1 cellular context compared by ENCODE assay signal in the genomic region with DNA sequence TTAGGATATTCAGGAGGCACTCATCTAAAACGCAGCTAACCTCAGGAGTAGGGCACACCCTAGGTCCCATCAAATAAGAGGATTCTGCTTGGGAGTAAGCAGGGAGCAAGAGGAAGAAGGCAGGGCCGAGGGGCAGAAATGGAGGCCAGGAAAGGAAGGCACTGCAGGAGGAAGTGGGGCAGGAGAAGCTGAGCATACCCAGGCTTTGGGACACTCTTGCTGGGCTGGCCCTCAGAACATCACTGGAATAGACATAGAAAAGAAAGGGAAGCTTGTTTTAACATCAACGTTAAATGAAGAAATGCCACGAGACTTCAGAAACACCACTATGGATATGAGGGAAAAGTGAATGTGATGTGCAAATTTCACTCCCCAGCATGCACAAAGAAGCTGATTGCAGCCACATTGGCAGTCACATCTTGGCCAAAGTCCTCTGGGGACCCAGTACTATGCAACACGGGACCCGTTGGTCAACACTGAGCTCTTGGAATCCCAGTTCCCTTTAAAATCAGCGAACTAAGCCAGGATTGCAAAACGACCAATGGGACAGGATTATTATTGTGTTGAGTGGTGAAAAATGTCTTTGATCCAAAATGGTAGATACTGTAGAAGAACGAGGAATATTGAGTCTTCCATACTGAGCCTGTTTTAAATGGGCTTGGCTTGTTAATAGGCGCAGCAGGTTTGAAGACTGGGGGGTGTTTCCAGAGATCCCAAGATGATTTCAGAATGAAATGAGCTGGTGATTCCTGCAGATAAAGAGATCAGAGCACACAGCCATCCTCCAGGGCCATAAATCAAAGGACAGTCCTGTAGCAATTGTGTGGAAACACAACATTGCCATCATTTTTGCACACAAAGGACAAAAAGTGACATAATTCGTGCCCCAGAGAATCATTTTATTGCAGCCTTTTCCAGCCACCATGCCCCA.
A peak's percentile ranks its signal among the peaks of the same experiment; 100 is the strongest.
TF ChIP-seq lines count a peak whose summit lies in the region.

No MANE protein-coding gene starts in this region.

TF ChIP-seq in HepG2, 621 proteins besides CTCF, POLR2A, EP300 and RAD21 (continued from another document and continues in another):
- TF ChIP-seq, protein P1, sequence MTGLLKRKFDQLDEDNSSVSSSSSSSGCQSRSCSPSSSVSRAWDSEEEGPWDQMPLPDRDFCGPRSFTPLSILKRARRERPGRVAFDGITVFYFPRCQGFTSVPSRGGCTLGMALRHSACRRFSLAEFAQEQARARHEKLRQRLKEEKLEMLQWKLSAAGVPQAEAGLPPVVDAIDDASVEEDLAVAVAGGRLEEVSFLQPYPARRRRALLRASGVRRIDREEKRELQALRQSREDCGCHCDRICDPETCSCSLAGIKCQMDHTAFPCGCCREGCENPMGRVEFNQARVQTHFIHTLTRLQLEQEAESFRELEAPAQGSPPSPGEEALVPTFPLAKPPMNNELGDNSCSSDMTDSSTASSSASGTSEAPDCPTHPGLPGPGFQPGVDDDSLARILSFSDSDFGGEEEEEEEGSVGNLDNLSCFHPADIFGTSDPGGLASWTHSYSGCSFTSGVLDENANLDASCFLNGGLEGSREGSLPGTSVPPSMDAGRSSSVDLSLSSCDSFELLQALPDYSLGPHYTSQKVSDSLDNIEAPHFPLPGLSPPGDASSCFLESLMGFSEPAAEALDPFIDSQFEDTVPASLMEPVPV (CRISPR knock-in tag; IDR thresholded peaks at IDR 0.05) = no peak
- no peak for TF ChIP-seq CEBPZ (IDR thresholded peaks at IDR 0.05; ENCODE audit: low read length)
- TF ChIP-seq EED (CRISPR knock-in tag; IDR thresholded peaks at IDR 0.05) = no peak
- TF ChIP-seq ZBTB21 (CRISPR knock-in tag; IDR thresholded peaks at IDR 0.05) = peak; percentile 67; the same call in 1 of the 2 replicates
- TF ChIP-seq NFE2L2 (IDR thresholded peaks at IDR 0.05; ENCODE audit: low read length) = no peak
- TF ChIP-seq NAIF1 (CRISPR knock-in tag; IDR thresholded peaks at IDR 0.05; ENCODE audit: borderline replicate concordance) = no peak
- no peak for TF ChIP-seq REL (CRISPR knock-in tag; conservative IDR thresholded peaks at IDR 0.05)
- no peak for TF ChIP-seq ZMAT5 (CRISPR knock-in tag; IDR thresholded peaks at IDR 0.05; ENCODE audit: borderline replicate concordance, low read depth)
- no peak for TF ChIP-seq NPAS2 (CRISPR knock-in tag; IDR thresholded peaks at IDR 0.05; ENCODE audit: borderline replicate concordance)
- TF ChIP-seq ZNF839 (CRISPR knock-in tag; IDR thresholded peaks at IDR 0.05; ENCODE audit: borderline replicate concordance) = no peak
- no peak for TF ChIP-seq ZNF441 (CRISPR knock-in tag; IDR thresholded peaks at IDR 0.05; ENCODE audit: borderline replicate concordance)
- no peak for TF ChIP-seq ZNF737 (CRISPR knock-in tag; IDR thresholded peaks at IDR 0.05; ENCODE audit: borderline replicate concordance)
- TF ChIP-seq MTF1 (CRISPR knock-in tag; IDR thresholded peaks at IDR 0.05) = no peak
- TF ChIP-seq CHCHD3 (CRISPR knock-in tag; IDR thresholded peaks at IDR 0.05) = no peak
- TF ChIP-seq MBNL3 (CRISPR knock-in tag; conservative IDR thresholded peaks at IDR 0.05) = no peak
- TF ChIP-seq ATF6 (CRISPR knock-in tag; conservative IDR thresholded peaks at IDR 0.05) = no peak
- peak; percentile 95 for TF ChIP-seq CEBPB (IDR thresholded peaks at IDR 0.05; ENCODE audit: borderline replicate concordance, low read depth, low read length)
- TF ChIP-seq, protein P2, sequence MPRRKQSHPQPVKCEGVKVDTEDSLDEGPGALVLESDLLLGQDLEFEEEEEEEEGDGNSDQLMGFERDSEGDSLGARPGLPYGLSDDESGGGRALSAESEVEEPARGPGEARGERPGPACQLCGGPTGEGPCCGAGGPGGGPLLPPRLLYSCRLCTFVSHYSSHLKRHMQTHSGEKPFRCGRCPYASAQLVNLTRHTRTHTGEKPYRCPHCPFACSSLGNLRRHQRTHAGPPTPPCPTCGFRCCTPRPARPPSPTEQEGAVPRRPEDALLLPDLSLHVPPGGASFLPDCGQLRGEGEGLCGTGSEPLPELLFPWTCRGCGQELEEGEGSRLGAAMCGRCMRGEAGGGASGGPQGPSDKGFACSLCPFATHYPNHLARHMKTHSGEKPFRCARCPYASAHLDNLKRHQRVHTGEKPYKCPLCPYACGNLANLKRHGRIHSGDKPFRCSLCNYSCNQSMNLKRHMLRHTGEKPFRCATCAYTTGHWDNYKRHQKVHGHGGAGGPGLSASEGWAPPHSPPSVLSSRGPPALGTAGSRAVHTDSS (CRISPR knock-in tag; conservative IDR thresholded peaks at IDR 0.05) = no peak
- no peak for TF ChIP-seq GLI4 (CRISPR knock-in tag; IDR thresholded peaks at IDR 0.05; ENCODE audit: borderline replicate concordance)
- TF ChIP-seq FOXM1 (CRISPR knock-in tag; IDR thresholded peaks at IDR 0.05) = no peak
- 0 out of 2 replicates have a peak, but pooled peaks have one; percentile 35 for TF ChIP-seq ZZZ3 (CRISPR knock-in tag; IDR thresholded peaks at IDR 0.05; ENCODE audit: borderline replicate concordance)
- TF ChIP-seq ZNF138 (CRISPR knock-in tag; IDR thresholded peaks at IDR 0.05; ENCODE audit: low read depth) = no peak
- TF ChIP-seq, protein P3, sequence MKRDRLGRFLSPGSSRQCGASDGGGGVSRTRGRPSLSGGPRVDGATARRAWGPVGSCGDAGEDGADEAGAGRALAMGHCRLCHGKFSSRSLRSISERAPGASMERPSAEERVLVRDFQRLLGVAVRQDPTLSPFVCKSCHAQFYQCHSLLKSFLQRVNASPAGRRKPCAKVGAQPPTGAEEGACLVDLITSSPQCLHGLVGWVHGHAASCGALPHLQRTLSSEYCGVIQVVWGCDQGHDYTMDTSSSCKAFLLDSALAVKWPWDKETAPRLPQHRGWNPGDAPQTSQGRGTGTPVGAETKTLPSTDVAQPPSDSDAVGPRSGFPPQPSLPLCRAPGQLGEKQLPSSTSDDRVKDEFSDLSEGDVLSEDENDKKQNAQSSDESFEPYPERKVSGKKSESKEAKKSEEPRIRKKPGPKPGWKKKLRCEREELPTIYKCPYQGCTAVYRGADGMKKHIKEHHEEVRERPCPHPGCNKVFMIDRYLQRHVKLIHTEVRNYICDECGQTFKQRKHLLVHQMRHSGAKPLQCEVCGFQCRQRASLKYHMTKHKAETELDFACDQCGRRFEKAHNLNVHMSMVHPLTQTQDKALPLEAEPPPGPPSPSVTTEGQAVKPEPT (CRISPR knock-in tag; IDR thresholded peaks at IDR 0.05; ENCODE audit: low read depth) = peak; percentile 73
- no peak for TF ChIP-seq MEIS2 (CRISPR knock-in tag; IDR thresholded peaks at IDR 0.05)
- no peak for TF ChIP-seq AGO2 (optimal IDR thresholded peaks at IDR 0.05; ENCODE audit: low read depth, low read length)
- TF ChIP-seq, protein P4, sequence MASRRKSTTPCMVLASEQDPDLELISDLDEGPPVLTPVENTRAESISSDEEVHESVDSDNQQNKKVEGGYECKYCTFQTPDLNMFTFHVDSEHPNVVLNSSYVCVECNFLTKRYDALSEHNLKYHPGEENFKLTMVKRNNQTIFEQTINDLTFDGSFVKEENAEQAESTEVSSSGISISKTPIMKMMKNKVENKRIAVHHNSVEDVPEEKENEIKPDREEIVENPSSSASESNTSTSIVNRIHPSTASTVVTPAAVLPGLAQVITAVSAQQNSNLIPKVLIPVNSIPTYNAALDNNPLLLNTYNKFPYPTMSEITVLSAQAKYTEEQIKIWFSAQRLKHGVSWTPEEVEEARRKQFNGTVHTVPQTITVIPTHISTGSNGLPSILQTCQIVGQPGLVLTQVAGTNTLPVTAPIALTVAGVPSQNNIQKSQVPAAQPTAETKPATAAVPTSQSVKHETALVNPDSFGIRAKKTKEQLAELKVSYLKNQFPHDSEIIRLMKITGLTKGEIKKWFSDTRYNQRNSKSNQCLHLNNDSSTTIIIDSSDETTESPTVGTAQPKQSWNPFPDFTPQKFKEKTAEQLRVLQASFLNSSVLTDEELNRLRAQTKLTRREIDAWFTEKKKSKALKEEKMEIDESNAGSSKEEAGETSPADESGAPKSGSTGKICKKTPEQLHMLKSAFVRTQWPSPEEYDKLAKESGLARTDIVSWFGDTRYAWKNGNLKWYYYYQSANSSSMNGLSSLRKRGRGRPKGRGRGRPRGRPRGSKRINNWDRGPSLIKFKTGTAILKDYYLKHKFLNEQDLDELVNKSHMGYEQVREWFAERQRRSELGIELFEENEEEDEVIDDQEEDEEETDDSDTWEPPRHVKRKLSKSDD (CRISPR knock-in tag; IDR thresholded peaks at IDR 0.05; ENCODE audit: low read depth) = no peak
- no peak for TF ChIP-seq MBD4 (IDR thresholded peaks at IDR 0.05; ENCODE audit: borderline replicate concordance, low read length)
- no peak for TF ChIP-seq NCOA1 (CRISPR knock-in tag; IDR thresholded peaks at IDR 0.05)
- no peak for TF ChIP-seq ZFP62 (CRISPR knock-in tag; IDR thresholded peaks at IDR 0.05)
- no peak for TF ChIP-seq MTERF4 (CRISPR knock-in tag; IDR thresholded peaks at IDR 0.05)
- TF ChIP-seq HNRNPH1 (optimal IDR thresholded peaks at IDR 0.05; ENCODE audit: low read depth, low read length) = no peak
- TF ChIP-seq TARDBP (CRISPR knock-in tag; IDR thresholded peaks at IDR 0.05) = no peak; the same call in 1 of the 2 replicates
- peak; percentile 63; the same call in 1 of the 2 replicates for TF ChIP-seq NKX3-1 (CRISPR knock-in tag; IDR thresholded peaks at IDR 0.05)
- TF ChIP-seq REPIN1 (CRISPR knock-in tag; IDR thresholded peaks at IDR 0.05; ENCODE audit: borderline replicate concordance, low read depth) = no peak
- TF ChIP-seq ZNF569 (CRISPR knock-in tag; IDR thresholded peaks at IDR 0.05; ENCODE audit: borderline replicate concordance) = no peak
- peak; percentile 47; the same call in 1 of the 2 replicates for TF ChIP-seq ZNF629 (CRISPR knock-in tag; conservative IDR thresholded peaks at IDR 0.05)
- TF ChIP-seq ZNF510 (CRISPR knock-in tag; IDR thresholded peaks at IDR 0.05; ENCODE audit: low read depth) = no peak
- TF ChIP-seq ZNF790 (CRISPR knock-in tag; IDR thresholded peaks at IDR 0.05; ENCODE audit: borderline replicate concordance) = no peak
- TF ChIP-seq ATRX (CRISPR knock-in tag; IDR thresholded peaks at IDR 0.05; ENCODE audit: borderline replicate concordance) = no peak
- TF ChIP-seq ZBTB34 (CRISPR knock-in tag; IDR thresholded peaks at IDR 0.05) = no peak
- peak; percentile 34; the same call in 1 of the 2 replicates for TF ChIP-seq NFYB (CRISPR knock-in tag; IDR thresholded peaks at IDR 0.05)
